1 cellular context compared by ENCODE assay signal in the genomic region with DNA sequence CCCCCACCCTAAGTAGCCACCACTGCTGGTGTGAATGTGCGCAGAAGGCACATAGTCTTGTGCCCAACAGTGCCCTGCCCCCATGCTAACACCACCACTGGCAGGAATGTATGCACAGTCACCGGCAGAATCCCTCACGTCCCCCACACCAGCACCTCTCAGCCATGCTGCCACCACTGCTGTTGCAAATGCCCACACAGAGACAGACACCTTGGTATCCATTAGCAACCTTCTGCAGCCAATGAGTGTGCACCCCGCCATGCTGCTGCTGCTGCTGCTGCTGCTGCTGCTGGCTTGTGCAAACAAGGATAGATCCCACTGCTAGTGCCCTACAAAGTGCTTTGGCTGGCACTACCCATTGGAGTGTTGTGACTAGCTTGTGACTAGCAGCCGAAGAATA.
TF ChIP-seq lines count a peak whose summit lies in the region.

No MANE protein-coding gene starts in this region.

TF ChIP-seq in H1, 55 proteins besides CTCF, POLR2A, EP300 and RAD21:
- no peak for TF ChIP-seq BRCA1 (IDR thresholded peaks at IDR 0.05; ENCODE audit: low read depth, low read length)
- no peak for TF ChIP-seq SP4 (IDR thresholded peaks at IDR 0.05; ENCODE audit: low read length)
- TF ChIP-seq TAF1 (IDR thresholded peaks at IDR 0.05; ENCODE audit: low read depth, low read length): no peak
- TF ChIP-seq, protein P1, sequence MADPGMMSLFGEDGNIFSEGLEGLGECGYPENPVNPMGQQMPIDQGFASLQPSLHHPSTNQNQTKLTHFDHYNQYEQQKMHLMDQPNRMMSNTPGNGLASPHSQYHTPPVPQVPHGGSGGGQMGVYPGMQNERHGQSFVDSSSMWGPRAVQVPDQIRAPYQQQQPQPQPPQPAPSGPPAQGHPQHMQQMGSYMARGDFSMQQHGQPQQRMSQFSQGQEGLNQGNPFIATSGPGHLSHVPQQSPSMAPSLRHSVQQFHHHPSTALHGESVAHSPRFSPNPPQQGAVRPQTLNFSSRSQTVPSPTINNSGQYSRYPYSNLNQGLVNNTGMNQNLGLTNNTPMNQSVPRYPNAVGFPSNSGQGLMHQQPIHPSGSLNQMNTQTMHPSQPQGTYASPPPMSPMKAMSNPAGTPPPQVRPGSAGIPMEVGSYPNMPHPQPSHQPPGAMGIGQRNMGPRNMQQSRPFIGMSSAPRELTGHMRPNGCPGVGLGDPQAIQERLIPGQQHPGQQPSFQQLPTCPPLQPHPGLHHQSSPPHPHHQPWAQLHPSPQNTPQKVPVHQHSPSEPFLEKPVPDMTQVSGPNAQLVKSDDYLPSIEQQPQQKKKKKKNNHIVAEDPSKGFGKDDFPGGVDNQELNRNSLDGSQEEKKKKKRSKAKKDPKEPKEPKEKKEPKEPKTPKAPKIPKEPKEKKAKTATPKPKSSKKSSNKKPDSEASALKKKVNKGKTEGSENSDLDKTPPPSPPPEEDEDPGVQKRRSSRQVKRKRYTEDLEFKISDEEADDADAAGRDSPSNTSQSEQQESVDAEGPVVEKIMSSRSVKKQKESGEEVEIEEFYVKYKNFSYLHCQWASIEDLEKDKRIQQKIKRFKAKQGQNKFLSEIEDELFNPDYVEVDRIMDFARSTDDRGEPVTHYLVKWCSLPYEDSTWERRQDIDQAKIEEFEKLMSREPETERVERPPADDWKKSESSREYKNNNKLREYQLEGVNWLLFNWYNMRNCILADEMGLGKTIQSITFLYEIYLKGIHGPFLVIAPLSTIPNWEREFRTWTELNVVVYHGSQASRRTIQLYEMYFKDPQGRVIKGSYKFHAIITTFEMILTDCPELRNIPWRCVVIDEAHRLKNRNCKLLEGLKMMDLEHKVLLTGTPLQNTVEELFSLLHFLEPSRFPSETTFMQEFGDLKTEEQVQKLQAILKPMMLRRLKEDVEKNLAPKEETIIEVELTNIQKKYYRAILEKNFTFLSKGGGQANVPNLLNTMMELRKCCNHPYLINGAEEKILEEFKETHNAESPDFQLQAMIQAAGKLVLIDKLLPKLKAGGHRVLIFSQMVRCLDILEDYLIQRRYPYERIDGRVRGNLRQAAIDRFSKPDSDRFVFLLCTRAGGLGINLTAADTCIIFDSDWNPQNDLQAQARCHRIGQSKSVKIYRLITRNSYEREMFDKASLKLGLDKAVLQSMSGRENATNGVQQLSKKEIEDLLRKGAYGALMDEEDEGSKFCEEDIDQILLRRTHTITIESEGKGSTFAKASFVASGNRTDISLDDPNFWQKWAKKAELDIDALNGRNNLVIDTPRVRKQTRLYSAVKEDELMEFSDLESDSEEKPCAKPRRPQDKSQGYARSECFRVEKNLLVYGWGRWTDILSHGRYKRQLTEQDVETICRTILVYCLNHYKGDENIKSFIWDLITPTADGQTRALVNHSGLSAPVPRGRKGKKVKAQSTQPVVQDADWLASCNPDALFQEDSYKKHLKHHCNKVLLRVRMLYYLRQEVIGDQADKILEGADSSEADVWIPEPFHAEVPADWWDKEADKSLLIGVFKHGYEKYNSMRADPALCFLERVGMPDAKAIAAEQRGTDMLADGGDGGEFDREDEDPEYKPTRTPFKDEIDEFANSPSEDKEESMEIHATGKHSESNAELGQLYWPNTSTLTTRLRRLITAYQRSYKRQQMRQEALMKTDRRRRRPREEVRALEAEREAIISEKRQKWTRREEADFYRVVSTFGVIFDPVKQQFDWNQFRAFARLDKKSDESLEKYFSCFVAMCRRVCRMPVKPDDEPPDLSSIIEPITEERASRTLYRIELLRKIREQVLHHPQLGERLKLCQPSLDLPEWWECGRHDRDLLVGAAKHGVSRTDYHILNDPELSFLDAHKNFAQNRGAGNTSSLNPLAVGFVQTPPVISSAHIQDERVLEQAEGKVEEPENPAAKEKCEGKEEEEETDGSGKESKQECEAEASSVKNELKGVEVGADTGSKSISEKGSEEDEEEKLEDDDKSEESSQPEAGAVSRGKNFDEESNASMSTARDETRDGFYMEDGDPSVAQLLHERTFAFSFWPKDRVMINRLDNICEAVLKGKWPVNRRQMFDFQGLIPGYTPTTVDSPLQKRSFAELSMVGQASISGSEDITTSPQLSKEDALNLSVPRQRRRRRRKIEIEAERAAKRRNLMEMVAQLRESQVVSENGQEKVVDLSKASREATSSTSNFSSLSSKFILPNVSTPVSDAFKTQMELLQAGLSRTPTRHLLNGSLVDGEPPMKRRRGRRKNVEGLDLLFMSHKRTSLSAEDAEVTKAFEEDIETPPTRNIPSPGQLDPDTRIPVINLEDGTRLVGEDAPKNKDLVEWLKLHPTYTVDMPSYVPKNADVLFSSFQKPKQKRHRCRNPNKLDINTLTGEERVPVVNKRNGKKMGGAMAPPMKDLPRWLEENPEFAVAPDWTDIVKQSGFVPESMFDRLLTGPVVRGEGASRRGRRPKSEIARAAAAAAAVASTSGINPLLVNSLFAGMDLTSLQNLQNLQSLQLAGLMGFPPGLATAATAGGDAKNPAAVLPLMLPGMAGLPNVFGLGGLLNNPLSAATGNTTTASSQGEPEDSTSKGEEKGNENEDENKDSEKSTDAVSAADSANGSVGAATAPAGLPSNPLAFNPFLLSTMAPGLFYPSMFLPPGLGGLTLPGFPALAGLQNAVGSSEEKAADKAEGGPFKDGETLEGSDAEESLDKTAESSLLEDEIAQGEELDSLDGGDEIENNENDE (IDR thresholded peaks at IDR 0.05; ENCODE audit: insufficient replicate concordance, low read length): no peak
- TF ChIP-seq, protein P2, sequence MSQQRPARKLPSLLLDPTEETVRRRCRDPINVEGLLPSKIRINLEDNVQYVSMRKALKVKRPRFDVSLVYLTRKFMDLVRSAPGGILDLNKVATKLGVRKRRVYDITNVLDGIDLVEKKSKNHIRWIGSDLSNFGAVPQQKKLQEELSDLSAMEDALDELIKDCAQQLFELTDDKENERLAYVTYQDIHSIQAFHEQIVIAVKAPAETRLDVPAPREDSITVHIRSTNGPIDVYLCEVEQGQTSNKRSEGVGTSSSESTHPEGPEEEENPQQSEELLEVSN (IDR thresholded peaks at IDR 0.05): peak; percentile 44; the same call in 1 of the 2 replicates
